2 cellular contexts compared by ENCODE assay signal in the genomic region with DNA sequence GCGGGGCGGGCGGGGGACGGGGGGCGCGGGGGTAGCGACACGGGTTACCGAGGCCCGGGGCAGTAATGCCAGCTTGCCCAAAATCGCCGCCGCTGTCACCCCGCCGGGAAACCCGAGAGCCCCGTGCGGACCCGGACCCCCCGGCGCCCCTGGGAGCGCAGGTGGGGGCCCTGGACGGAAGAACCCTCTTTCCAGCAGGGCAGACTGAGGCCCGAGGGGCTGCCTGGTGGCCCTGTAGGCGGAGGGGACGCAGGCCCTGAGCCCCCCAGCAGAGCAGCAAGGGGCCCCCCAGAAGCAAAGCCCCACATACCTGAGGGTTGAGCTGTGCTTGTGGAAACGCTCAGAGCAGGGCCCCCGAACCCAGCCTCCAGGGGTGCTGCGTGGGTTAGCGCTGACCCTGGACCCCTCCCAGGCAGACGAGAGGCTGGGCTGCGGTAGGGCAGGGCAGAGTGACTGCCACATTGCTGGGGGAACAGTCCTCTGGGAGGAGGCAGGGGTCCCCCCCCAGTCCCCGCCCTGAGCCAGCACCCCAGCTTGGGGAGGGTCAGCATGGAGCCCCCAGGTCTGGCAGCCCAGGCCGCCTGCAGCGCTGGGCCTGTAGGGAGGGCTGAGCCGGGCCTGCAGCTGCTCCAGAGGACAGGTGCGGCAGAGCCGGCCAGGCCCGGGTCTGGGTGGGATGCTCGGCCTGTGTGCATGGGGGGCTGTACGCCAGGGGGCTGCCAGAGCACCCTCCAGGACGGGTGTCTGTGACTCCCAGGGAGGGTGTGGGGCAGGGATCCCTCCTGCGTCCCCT.
TF ChIP-seq lines count a peak whose summit lies in the region.

No MANE protein-coding gene starts in this region.

TF ChIP-seq in Ishikawa, 13 proteins besides CTCF, POLR2A, EP300 and RAD21:
- TF ChIP-seq FOXM1 (IDR thresholded peaks at IDR 0.05; ENCODE audit: borderline replicate concordance, low read depth) (no peak), YY1 (IDR thresholded peaks at IDR 0.05; ENCODE audit: low read depth) (no peak), TAF1 (IDR thresholded peaks at IDR 0.05; ENCODE audit: low read depth) (no peak), REST (IDR thresholded peaks at IDR 0.05; ENCODE audit: low read depth) (no peak), TCF12 (IDR thresholded peaks at IDR 0.05; ENCODE audit: low read depth) (peak; percentile 6; the same call in 1 of the 2 replicates), MAX (IDR thresholded peaks at IDR 0.05) (0 out of 2 replicates have a peak, but pooled peaks have one; percentile 4), NFIC (IDR thresholded peaks at IDR 0.05) (no peak), EGR1 (IDR thresholded peaks at IDR 0.05) (0 out of 2 replicates have a peak, but pooled peaks have one; percentile 9), ZBTB7A (IDR thresholded peaks at IDR 0.05; ENCODE audit: low read depth) (peak; percentile 57; the same call in 1 of the 2 replicates), CREB1 (IDR thresholded peaks at IDR 0.05; ENCODE audit: low read depth) (no peak), CEBPB (IDR thresholded peaks at IDR 0.05) (no peak), TEAD4 (IDR thresholded peaks at IDR 0.05) (no peak)

TF ChIP-seq in H1, 55 proteins besides CTCF, POLR2A, EP300 and RAD21:
- TF ChIP-seq RFX5 (IDR thresholded peaks at IDR 0.05; ENCODE audit: borderline replicate concordance, low read depth, low read length) = no peak
- TF ChIP-seq YY1 (IDR thresholded peaks at IDR 0.05; ENCODE audit: low read depth, low read length) = no peak
- no peak for TF ChIP-seq CHD2 (IDR thresholded peaks at IDR 0.05; ENCODE audit: low read length)
- TF ChIP-seq, protein P1, sequence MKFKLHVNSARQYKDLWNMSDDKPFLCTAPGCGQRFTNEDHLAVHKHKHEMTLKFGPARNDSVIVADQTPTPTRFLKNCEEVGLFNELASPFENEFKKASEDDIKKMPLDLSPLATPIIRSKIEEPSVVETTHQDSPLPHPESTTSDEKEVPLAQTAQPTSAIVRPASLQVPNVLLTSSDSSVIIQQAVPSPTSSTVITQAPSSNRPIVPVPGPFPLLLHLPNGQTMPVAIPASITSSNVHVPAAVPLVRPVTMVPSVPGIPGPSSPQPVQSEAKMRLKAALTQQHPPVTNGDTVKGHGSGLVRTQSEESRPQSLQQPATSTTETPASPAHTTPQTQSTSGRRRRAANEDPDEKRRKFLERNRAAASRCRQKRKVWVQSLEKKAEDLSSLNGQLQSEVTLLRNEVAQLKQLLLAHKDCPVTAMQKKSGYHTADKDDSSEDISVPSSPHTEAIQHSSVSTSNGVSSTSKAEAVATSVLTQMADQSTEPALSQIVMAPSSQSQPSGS (IDR thresholded peaks at IDR 0.05; ENCODE audit: low read length) = no peak
- TF ChIP-seq CBX5 (IDR thresholded peaks at IDR 0.05; ENCODE audit: low read depth, low read length) = no peak
- no peak for TF ChIP-seq SIN3A (conservative IDR thresholded peaks at IDR 0.05 in 1 of 2, IDR thresholded peaks at IDR 0.05 in 1 of 2; ENCODE audit: low read depth in 1 of 2, low read length in 2 of 2)
- TF ChIP-seq EZH2 (IDR thresholded peaks at IDR 0.05; ENCODE audit: low read depth, low read length, severe bottlenecking) = no peak
- no peak for TF ChIP-seq TCF12 (IDR thresholded peaks at IDR 0.05; ENCODE audit: low read depth, low read length)
- no peak for TF ChIP-seq CHD7 (IDR thresholded peaks at IDR 0.05; ENCODE audit: insufficient replicate concordance, low read length)
TF ChIP-seq in H1: peak in this region for 0.
